Comparison of ENCODE assay signal across 21 cellular contexts in genomic region chr2:177633111-177633510, GRCh38.
A peak's percentile ranks its signal among the peaks of the same experiment; 100 is the strongest.
DNase-seq lines count a peak whose midpoint lies in the region; ATAC-seq and TF ChIP-seq lines count a peak whose summit lies in the region.
"Had no signal": no experiment of that assay in that cellular context is flagged by ENCODE, and none has a peak within 500 bp of the region (broad histone marks: within the 10 kb centered on the region; RNA-seq: fewer than 3 reads in every experiment).

No MANE protein-coding gene starts in this region.

- TF ChIP-seq CTCF in foreskin keratinocyte (conservative IDR thresholded peaks at IDR 0.05) = no peak

- H3K27me3 ChIP-seq in foreskin keratinocyte = no peaks in the 10 kb centered on the region
- H3K27me3 ChIP-seq: uterus had no signal

- H3K4me1 ChIP-seq in foreskin keratinocyte = no peaks in the 10 kb centered on the region
- H3K4me1 ChIP-seq: uterus had no signal

- DNase-seq in DMS153 (lab: John Stamatoyannopoulos, UW) (peak; percentile 78), DMS153 treated with DMSO at 0.1 percent for 48 hours (lab: John Stamatoyannopoulos, UW; ENCODE audit: unreplicated experiment) (no peak), LHCN-M2 (ENCODE audit: low read depth) (peak; percentile 14), NCI-H345 treated with DMSO at 0.1 percent for 48 hours (lab: John Stamatoyannopoulos, UW; ENCODE audit: unreplicated experiment) (peak; percentile 27), foreskin keratinocyte (peak in 1 of 2 donors; percentile 9), HUDEP-2 (lab: John Stamatoyannopoulos, UW; ENCODE audit: unreplicated experiment in 76 of 76) (no peak), cerebellar cortex (ENCODE audit: low spot score) (no peak), SIG-M5 (lab: John Stamatoyannopoulos, UW) (no peak)
- DNase-seq: activated CD4-positive, CD25-positive, alpha-beta regulatory T cell; activated CD8-positive, alpha-beta T cell treated with anti-CD3 and anti-CD28 coated beads for 36 hours; activated naive CD4-positive, alpha-beta T cell treated with Interleukin-2 at 50 U/mL for 16 hours; foreskin melanocyte; hypothalamus; IMR-90; NCI-H2081 treated with DMSO at 0.1 percent for 48 hours; NK-92 treated with Interleukin-12 subunit alpha and Interleukin-12 subunit beta, amount 100 ng/mL, for 24 hours; retina; T-helper 9 cell; uterus had no signal

- H3K27ac ChIP-seq in foreskin keratinocyte = no peak overlapping the region
- H3K27ac ChIP-seq: 22Rv1, HL-60, uterus had no signal

- ATAC-seq in foreskin keratinocyte = peak; percentile 14
- ATAC-seq: activated CD8-positive, alpha-beta T cell treated with anti-CD3 and anti-CD28 coated beads for 36 hours had no signal

Comparison
In these comparisons a context has a peak if more than half of its experiments do, and no peak if none do; other contexts are left out.
1. DNase-seq: peak in DMS153 (single experiment), LHCN-M2 (single experiment) and NCI-H345 treated with DMSO at 0.1 percent for 48 hours (single experiment); none in DMS153 treated with DMSO at 0.1 percent for 48 hours (single experiment), HUDEP-2 (0 of 76), cerebellar cortex (single experiment) and SIG-M5 (single experiment).